Comparison of ENCODE assay signal across 8 cellular contexts in genomic region chr17:21275579-21276339, GRCh38. TPM values are rescaled to one million over a fixed set of nuclear protein-coding genes. Genes with fewer than 3 reads are reported as not detected.
A peak's percentile ranks its signal among the peaks of the same experiment; 100 is the strongest.
DNase-seq lines count a peak whose midpoint lies in the region; ATAC-seq and TF ChIP-seq lines count a peak whose summit lies in the region.

No MANE protein-coding gene starts in this region.

- ATAC-seq in HG03342 (IDR thresholded peaks at IDR 0.05; ENCODE audit: unreplicated experiment) = peak; percentile 91

- peak overlapping the region; percentile 78 for H3K9ac ChIP-seq in BLaER1

- H3K4me2 ChIP-seq in BLaER1 = peak overlapping the region; percentile 94

- no peaks in the 10 kb centered on the region for H3K27me3 Mint-ChIP-seq in activated CD4-positive, alpha-beta memory T cell treated with anti-CD3 and anti-CD28 coated beads for 36 hours

- peak; percentile 66 for TF ChIP-seq POLR2A in GM19099 (IDR thresholded peaks at IDR 0.05; ENCODE audit: extremely low read depth, insufficient read length, low read depth)

- CTCF ChIA-PET in activated CD4-positive, alpha-beta memory T cell treated with anti-CD3 and anti-CD28 coated beads for 36 hours (lab: Charles Lee) = interaction anchor here (0.5 to 3.8 kb wide), 9 partner anchors 11 to 236 kb away, joined by 3 to 28 read pairs (median 4); partner anchors contain the start of gene USP22

- H3K27me3 ChIP-seq in BLaER1 = no peaks in the 10 kb centered on the region

- peak overlapping the region; percentile 82 for H3K27ac Mint-ChIP-seq in activated CD4-positive, alpha-beta memory T cell treated with anti-CD3 and anti-CD28 coated beads for 36 hours

- intact Hi-C loops in activated CD4-positive, alpha-beta memory T cell treated with anti-CD3 and anti-CD28 coated beads for 36 hours (cut with micrococcal nuclease) = loop anchor here (1.0 kb wide), 2 partner anchors 9 to 149 kb away; partner anchors contain the start of genes DHRS7B and MAP2K3

- no peaks in the 10 kb centered on the region for H3K9me3 ChIP-seq in BLaER1

- peaks cover 81% of the 10 kb centered on the region for H3K4me1 ChIP-seq in BLaER1

- H3K36me3 ChIP-seq in BLaER1 = no peaks in the 10 kb centered on the region

- H3K4me1 Mint-ChIP-seq in activated CD4-positive, alpha-beta memory T cell treated with anti-CD3 and anti-CD28 coated beads for 36 hours (ENCODE audit: low read depth) = peaks cover 45% of the 10 kb centered on the region

- no peaks in the 10 kb centered on the region for H4K20me1 ChIP-seq in BLaER1

- peak overlapping the region; percentile 90 for H3K4me3 Mint-ChIP-seq in activated CD4-positive, alpha-beta memory T cell treated with anti-CD3 and anti-CD28 coated beads for 36 hours

- POLR2A ChIA-PET in activated CD4-positive, alpha-beta memory T cell treated with anti-CD3 and anti-CD28 coated beads for 36 hours (lab: Charles Lee) = interaction anchor here (1.5 to 2.9 kb wide), 3 partner anchors 11 to 276 kb away, joined by 3 to 27 read pairs (median 5); partner anchors contain the start of gene TMEM11

- H3K4me3 ChIP-seq in BLaER1 = peak overlapping the region; percentile 82

- DNase-seq in NCI-H526 treated with DMSO at 0.1 percent for 48 hours (lab: John Stamatoyannopoulos, UW) (peak; percentile 39), ecto neural progenitor cell (ENCODE audit: low spot score) (peak; percentile 98), medulla oblongata (ENCODE audit: extremely low spot score) (peak; percentile 93)
- DNase-seq in activated CD4-positive, alpha-beta memory T cell treated with anti-CD3 and anti-CD28 coated beads for 36 hours = peak; percentile 96
- peak; percentile 91 for DNase-seq in stimulated activated CD8-positive, alpha-beta memory T cell treated with anti-CD3 and anti-CD28 coated beads, Interleukin-12 subunit alpha, Interleukin-12 subunit beta, amount 100 ng/mL, for 1 hour (ENCODE audit: low read depth)

- H3K36me3 Mint-ChIP-seq in activated CD4-positive, alpha-beta memory T cell treated with anti-CD3 and anti-CD28 coated beads for 36 hours = no peaks in the 10 kb centered on the region

- peak overlapping the region; percentile 77 for H3K27ac ChIP-seq in BLaER1

- no peaks in the 10 kb centered on the region for H3K9me3 Mint-ChIP-seq in activated CD4-positive, alpha-beta memory T cell treated with anti-CD3 and anti-CD28 coated beads for 36 hours

RNA-seq across cellular contexts. Expression of gene MAP2K3, which starts 8.8 kb away (rescaled TPM):
- 100 to 1,000 TPM; 132 to 134 TPM for total RNA-seq in activated CD4-positive, alpha-beta memory T cell treated with anti-CD3 and anti-CD28 coated beads for 36 hours

RNA-seq across cellular contexts. Expression of gene NATD1, which starts 22.5 kb away (rescaled TPM):
- 1 to 10 TPM; 3.0 to 3.2 TPM for total RNA-seq in activated CD4-positive, alpha-beta memory T cell treated with anti-CD3 and anti-CD28 coated beads for 36 hours

Comparison
In these comparisons a context has a peak if more than half of its experiments do, and no peak if none do; other contexts are left out.
1. Peak in every context shown above with its lines: DNase-seq, ATAC-seq, H3K4me3 ChIP-seq and H3K27ac ChIP-seq.
2. DNase-seq: peak in every context shown above with its lines; median percentile 98 in ecto neural progenitor cell; 96 in activated CD4-positive, alpha-beta memory T cell treated with anti-CD3 and anti-CD28 coated beads for 36 hours; 93 in medulla oblongata; 91 in stimulated activated CD8-positive, alpha-beta memory T cell treated with anti-CD3 and anti-CD28 coated beads, Interleukin-12 subunit alpha, Interleukin-12 subunit beta, amount 100 ng/mL, for 1 hour; 39 in NCI-H526 treated with DMSO at 0.1 percent for 48 hours.